Comparison of ENCODE assay signal across 13 cellular contexts in genomic region chr17:67420994-67421393, GRCh38. TPM values are rescaled to one million over a fixed set of nuclear protein-coding genes. Genes with fewer than 3 reads are reported as not detected.
DNase-seq lines count a peak whose midpoint lies in the region; ATAC-seq and TF ChIP-seq lines count a peak whose summit lies in the region.
"Had no signal": no experiment of that assay in that cellular context is flagged by ENCODE, and none has a peak within 500 bp of the region (broad histone marks: within the 10 kb centered on the region; RNA-seq: fewer than 3 reads in every experiment).

No MANE protein-coding gene starts in this region.

- no peak overlapping the region for H4K5ac ChIP-seq in IMR-90 (ENCODE audit: low read depth, low read length)

- H4K91ac ChIP-seq in IMR-90 (ENCODE audit: insufficient read depth, low read depth, low read length), result no peak overlapping the region

- no peak for TF ChIP-seq RAD21 in IMR-90 (IDR thresholded peaks at IDR 0.05; ENCODE audit: low read length)

- H2AK9ac ChIP-seq in IMR-90 (replicated peaks; ENCODE audit: low read depth, low read length, poor library complexity), result no peak overlapping the region

- peaks cover 7% of the 10 kb centered on the region for H3K4me1 ChIP-seq in IMR-90 (ENCODE audit: control insufficient read depth, insufficient read depth, low read length)
- peaks cover 39% of the 10 kb centered on the region for H3K4me1 ChIP-seq in mammary epithelial cell (ENCODE audit: insufficient read depth, low read length)

- peaks cover 68% of the 10 kb centered on the region for H3K79me2 ChIP-seq in mammary epithelial cell (ENCODE audit: insufficient read depth, low read length)

- H3K36me3 ChIP-seq in IMR-90 (ENCODE audit: control insufficient read depth, insufficient read depth, low read length), result no peaks in the 10 kb centered on the region
- no peaks in the 10 kb centered on the region for H3K36me3 ChIP-seq in mammary epithelial cell (ENCODE audit: insufficient read depth, low read length)
- H3K36me3 ChIP-seq: MG63 had no signal

- H3K9me1 ChIP-seq in IMR-90 (ENCODE audit: insufficient read depth, low read length), result peaks cover 18% of the 10 kb centered on the region

- WGBS in IMR-90 (ENCODE audit: extremely low coverage in 2 of 2, insufficient read length in 1 of 2), 2 experiments, result no CpG with 5 or more reads among the region's 5 CpGs
- 67% methylated on average over 5 of the region's 5 CpGs for WGBS in mammary epithelial cell (ENCODE audit: low coverage, missing lambda C conversion rate)

- H2AFZ ChIP-seq in IMR-90 (replicated peaks; ENCODE audit: low read length, poor library complexity) (no peak overlapping the region), mammary epithelial cell (ENCODE audit: low read depth, low read length) (no peak overlapping the region)

- H2AK5ac ChIP-seq in IMR-90 (ENCODE audit: low read depth, low read length), result peak overlapping the region; percentile 73

- no peak overlapping the region for H2BK5ac ChIP-seq in IMR-90 (ENCODE audit: low read depth, low read length, poor library complexity, severe bottlenecking)

- no TSS peak for BruUV-seq in IMR-90 (replicated peaks; lab: Mats Ljungman, UMichigan)
- BruUV-seq in mammary epithelial cell (replicated peaks; lab: Mats Ljungman, UMichigan), result no TSS peak

- peak overlapping the region; percentile 38; the same call in 1 of the 2 replicates for H3K4ac ChIP-seq in IMR-90 (ENCODE audit: low read depth, low read length)

- H2BK120ac ChIP-seq in IMR-90 (ENCODE audit: low read depth, low read length), result no peak overlapping the region

- intact Hi-C loops in CD4-positive, alpha-beta T cell (cut with DNase I, micrococcal nuclease), result loop anchor here in 1 of 2 experiments (5.0 to 10.0 kb wide), 2 partner anchors 34 to 54 kb away; no protein-coding TSS in a partner anchor
- intact Hi-C loops in IMR-90 (cut with micrococcal nuclease) (no loop called here), mammary epithelial cell (cut with micrococcal nuclease) (no loop called here)

- H2BK15ac ChIP-seq in IMR-90 (ENCODE audit: low read depth, low read length), result no peak overlapping the region

- CTCF ChIA-PET in CD4-positive, alpha-beta T cell (lab: Charles Lee), result interaction anchor here (1.3 to 3.8 kb wide), 4 partner anchors 20 to 54 kb away, joined by 3 to 35 read pairs (median 14); no protein-coding TSS in a partner anchor
- CTCF ChIA-PET in IMR-90 (lab: Yijun Ruan, JAX), result no interaction called here
- CTCF ChIA-PET in mammary epithelial cell (lab: Charles Lee; ENCODE audit: low non-redundant PET), result no interaction called here

- no peaks in the 10 kb centered on the region for H3K9me3 Mint-ChIP-seq in CD4-positive, alpha-beta T cell
- H3K9me3 Mint-ChIP-seq in natural killer cell treated with Interleukin-12 subunit alpha and Interleukin-12 subunit beta and Interleukin-15 and Interleukin-18, amount 100 ng/mL, for 72 hours, result no peaks in the 10 kb centered on the region

- no peaks in the 10 kb centered on the region for H3K27me3 ChIP-seq in CD4-positive, alpha-beta T cell (ENCODE audit: control insufficient read depth, insufficient read depth, low read length)
- H3K27me3 ChIP-seq in IMR-90 (ENCODE audit: control insufficient read depth, insufficient read depth, low read length) (no peaks in the 10 kb centered on the region), mammary epithelial cell (ENCODE audit: insufficient read depth, low read length) (no peaks in the 10 kb centered on the region)
- H3K27me3 ChIP-seq: MG63 had no signal

- no peak for TF ChIP-seq POLR2A in IMR-90 (IDR thresholded peaks at IDR 0.05; ENCODE audit: low read depth, low read length)

- no peak overlapping the region for H3K18ac ChIP-seq in IMR-90 (ENCODE audit: low read depth, low read length)

- H4K8ac ChIP-seq in IMR-90 (ENCODE audit: low read depth in 2 of 2, low read length in 2 of 2), result no peak overlapping the region

- H3K56ac ChIP-seq in IMR-90 (ENCODE audit: extremely low read depth, insufficient read depth, low read length), result no peak overlapping the region

- POLR2A ChIA-PET in CD4-positive, alpha-beta T cell (lab: Charles Lee), result interaction anchor here (0.8 to 4.4 kb wide), 11 partner anchors 8 to 55 kb away, joined by 3 to 71 read pairs (median 5); partner anchors contain the start of gene PITPNC1
- POLR2A ChIA-PET in IMR-90 (lab: Charles Lee; ENCODE audit: unreplicated experiment), result no interaction called here

- H3K27me3 Mint-ChIP-seq in CD4-positive, alpha-beta T cell, result no peaks in the 10 kb centered on the region
- H3K27me3 Mint-ChIP-seq in natural killer cell treated with Interleukin-12 subunit alpha and Interleukin-12 subunit beta and Interleukin-15 and Interleukin-18, amount 100 ng/mL, for 72 hours, result no peaks in the 10 kb centered on the region

- dilution Hi-C loops in IMR-90 (cut with HindIII; ENCODE audit: low sequenced_read_pairs, unreplicated experiment), result no loop called here
- dilution Hi-C loops in mammary epithelial cell (cut with HindIII; ENCODE audit: low sequenced_read_pairs), result loop anchor here (5.0 kb wide), 1 partner anchor 34 kb away; no protein-coding TSS in a partner anchor

- peaks cover 88% of the 10 kb centered on the region for H3K4me1 Mint-ChIP-seq in CD4-positive, alpha-beta T cell (ENCODE audit: low read depth)
- peaks cover 64 to 76% of the 10 kb centered on the region in 2 donors for H3K4me1 Mint-ChIP-seq in natural killer cell treated with Interleukin-12 subunit alpha and Interleukin-12 subunit beta and Interleukin-15 and Interleukin-18, amount 100 ng/mL, for 72 hours (ENCODE audit: low read depth in 2 of 2)

- peaks cover 9 to 38% of the 10 kb centered on the region in 2 experiments; a peak in 3 of 4 replicates for H3K79me1 ChIP-seq in IMR-90 (ENCODE audit: low read depth in 1 of 2, low read length in 2 of 2)

- no peak overlapping the region for H3K23ac ChIP-seq in IMR-90 (ENCODE audit: low read depth, low read length)

- H3K4me3 Mint-ChIP-seq in CD4-positive, alpha-beta T cell, result peak overlapping the region; percentile 57
- peak overlapping the region; percentile 75 for H3K4me3 Mint-ChIP-seq in natural killer cell treated with Interleukin-12 subunit alpha and Interleukin-12 subunit beta and Interleukin-15 and Interleukin-18, amount 100 ng/mL, for 72 hours

- H3K4me2 ChIP-seq in IMR-90 (ENCODE audit: low read depth, low read length) (no peak overlapping the region), mammary epithelial cell (ENCODE audit: insufficient read depth, low read depth, low read length) (no peak overlapping the region)

- no peak for ATAC-seq in CD4-positive, alpha-beta T cell (ENCODE audit: poor library complexity)
- no peak for ATAC-seq in IMR-90 (ENCODE audit: low read depth)
- no peak for ATAC-seq in natural killer cell treated with Interleukin-12 subunit alpha and Interleukin-12 subunit beta and Interleukin-15 and Interleukin-18, amount 100 ng/mL, for 72 hours
- no peak for ATAC-seq in HG02610 (IDR thresholded peaks at IDR 0.05; ENCODE audit: unreplicated experiment)
- no peak for ATAC-seq in HG03025 (IDR thresholded peaks at IDR 0.05; ENCODE audit: low FRiP score, unreplicated experiment)

- H4K20me1 ChIP-seq in IMR-90 (ENCODE audit: insufficient read depth, low read length), result peaks cover 5% of the 10 kb centered on the region; the same call in 1 of the 2 replicates
- H4K20me1 ChIP-seq in mammary epithelial cell (ENCODE audit: insufficient read depth, low read length), result no peaks in the 10 kb centered on the region

- H2BK20ac ChIP-seq in IMR-90 (ENCODE audit: low read depth, low read length), result peak overlapping the region; percentile 41; the same call in 1 of the 2 replicates

- H3K9ac ChIP-seq in IMR-90 (ENCODE audit: low read depth, low read length) (no peak overlapping the region), mammary epithelial cell (ENCODE audit: insufficient read depth, low read length) (no peak overlapping the region)

- H3K27ac ChIP-seq in CD4-positive, alpha-beta T cell (ENCODE audit: low read depth, low read length), result peak overlapping the region; percentile 88
- H3K27ac ChIP-seq in IMR-90 (ENCODE audit: insufficient read depth, low read length), result no peak overlapping the region
- peak overlapping the region; percentile 84 for H3K27ac ChIP-seq in mammary epithelial cell (ENCODE audit: insufficient read depth, low read depth, low read length)
- H3K27ac ChIP-seq: HL-60 had no signal

- H3K36me3 Mint-ChIP-seq in CD4-positive, alpha-beta T cell (ENCODE audit: low read depth), result peaks cover 13% of the 10 kb centered on the region
- no peaks in the 10 kb centered on the region for H3K36me3 Mint-ChIP-seq in natural killer cell treated with Interleukin-12 subunit alpha and Interleukin-12 subunit beta and Interleukin-15 and Interleukin-18, amount 100 ng/mL, for 72 hours

- H3K14ac ChIP-seq in IMR-90 (replicated peaks; ENCODE audit: low read depth, low read length), result no peak overlapping the region; the same call in 1 of the 2 replicates

- DNase-seq in CD4-positive, alpha-beta T cell, result no peak
- DNase-seq in IMR-90, result no peak
- no peak for DNase-seq in mammary epithelial cell
- no peak for DNase-seq in natural killer cell treated with Interleukin-12 subunit alpha and Interleukin-12 subunit beta and Interleukin-15 and Interleukin-18, amount 100 ng/mL, for 72 hours (ENCODE audit: low spot score)
- no peak for DNase-seq in midbrain (lab: John Stamatoyannopoulos, UW)
- DNase-seq: foreskin melanocyte; MG63; NCI-H226; occipital lobe; stimulated activated naive CD4-positive, alpha-beta T cell treated with Interleukin-2 at 50 U/mL for 16 hours had no signal

- in situ Hi-C loops in IMR-90 (cut with MboI; ENCODE audit: low sequenced_read_pairs), result no loop called here
- in situ Hi-C loops in mammary epithelial cell (cut with MboI; ENCODE audit: low sequenced_read_pairs in 2 of 2), result no loop called here

- no peak overlapping the region for H3K4me3 ChIP-seq in IMR-90 (ENCODE audit: insufficient read depth, low read depth, low read length)
- H3K4me3 ChIP-seq in mammary epithelial cell (replicated peaks in 1 of 3; ENCODE audit: insufficient read depth in 1 of 3, low read depth in 2 of 3, low read length in 3 of 3), result no peak overlapping the region
- H3K4me3 ChIP-seq: MG63 had no signal

- peak overlapping the region; percentile 87 for H3K27ac Mint-ChIP-seq in CD4-positive, alpha-beta T cell
- peak overlapping the region; percentile 93 to 97 for H3K27ac Mint-ChIP-seq in natural killer cell treated with Interleukin-12 subunit alpha and Interleukin-12 subunit beta and Interleukin-15 and Interleukin-18, amount 100 ng/mL, for 72 hours

- H3K9me3 ChIP-seq in CD4-positive, alpha-beta T cell (ENCODE audit: control insufficient read depth, low read length), result no peaks in the 10 kb centered on the region
- H3K9me3 ChIP-seq in IMR-90 (ENCODE audit: control insufficient read depth, insufficient read depth, low read length) (no peaks in the 10 kb centered on the region), mammary epithelial cell (replicated peaks; ENCODE audit: insufficient read depth, low read length) (no peaks in the 10 kb centered on the region)
- H3K9me3 ChIP-seq: MG63 had no signal

- no peak for TF ChIP-seq CTCF in CD4-positive, alpha-beta T cell (IDR thresholded peaks at IDR 0.05)
- TF ChIP-seq CTCF in IMR-90 (conservative IDR thresholded peaks at IDR 0.05; ENCODE audit: low read depth, low read length) (no peak), mammary epithelial cell (conservative IDR thresholded peaks at IDR 0.05 in 1 of 2, IDR thresholded peaks at IDR 0.05 in 1 of 2; ENCODE audit: extremely low read depth in 1 of 2, insufficient read depth in 1 of 2, low read depth in 1 of 2, low read length in 2 of 2) (no peak)

RNA-seq across cellular contexts. Expression of gene PITPNC1, which starts 43.9 kb away (rescaled TPM):
- total RNA-seq in CD4-positive, alpha-beta T cell, result 10 to 100 TPM; 80.2 to 83.4 TPM
- total RNA-seq in IMR-90 (2012; rRNA removed) (4.1 and 5.0 TPM in 2 replicates), mammary epithelial cell (10 to 100 TPM in 1 of 2 donors, 1 to 10 TPM in 1; 5.7 to 35.8 TPM)
- polyA plus RNA-seq in IMR-90 (2012; rRNA removed) (3.4 and 4.1 TPM in 2 replicates), mammary epithelial cell (31.7 TPM)
- polyA plus RNA-seq in IMR-90 (2012; cell fraction: cytosol; rRNA removed), result 0.93 and 2.8 TPM in 2 replicates
- 0.82 and 2.8 TPM in 2 replicates for polyA plus RNA-seq in IMR-90 (2012; cell fraction: nucleus; rRNA removed; ENCODE audit: low replicate concordance)
- polyA minus RNA-seq in mammary epithelial cell, result 36.5 TPM
- total RNA-seq in natural killer cell treated with Interleukin-12 subunit alpha and Interleukin-12 subunit beta and Interleukin-15 and Interleukin-18, amount 100 ng/mL, for 72 hours, result 10 to 100 TPM; 73.9 to 81.9 TPM

RNA-seq across cellular contexts. Expression of gene PSMD12, which starts 54.6 kb away (rescaled TPM):
- total RNA-seq in CD4-positive, alpha-beta T cell, result 10 to 100 TPM; 49.3 to 52.5 TPM
- total RNA-seq in IMR-90 (2012; rRNA removed) (17.9 and 48.9 TPM in 2 replicates), mammary epithelial cell (10 to 100 TPM; 31.5 to 92.1 TPM)
- polyA plus RNA-seq in IMR-90 (2012; rRNA removed) (30.8 and 39.7 TPM in 2 replicates), mammary epithelial cell (43.9 TPM)
- polyA plus RNA-seq in IMR-90 (2012; cell fraction: cytosol; rRNA removed), result 8.4 and 11.2 TPM in 2 replicates
- polyA plus RNA-seq in IMR-90 (2012; cell fraction: nucleus; rRNA removed; ENCODE audit: low replicate concordance), result 3.8 and 14.1 TPM in 2 replicates
- polyA minus RNA-seq in mammary epithelial cell, result 24.1 TPM
- 10 to 100 TPM; 87.3 to 90.5 TPM for total RNA-seq in natural killer cell treated with Interleukin-12 subunit alpha and Interleukin-12 subunit beta and Interleukin-15 and Interleukin-18, amount 100 ng/mL, for 72 hours
